Comparison of ENCODE assay signal across 9 cellular contexts in the genomic region with DNA sequence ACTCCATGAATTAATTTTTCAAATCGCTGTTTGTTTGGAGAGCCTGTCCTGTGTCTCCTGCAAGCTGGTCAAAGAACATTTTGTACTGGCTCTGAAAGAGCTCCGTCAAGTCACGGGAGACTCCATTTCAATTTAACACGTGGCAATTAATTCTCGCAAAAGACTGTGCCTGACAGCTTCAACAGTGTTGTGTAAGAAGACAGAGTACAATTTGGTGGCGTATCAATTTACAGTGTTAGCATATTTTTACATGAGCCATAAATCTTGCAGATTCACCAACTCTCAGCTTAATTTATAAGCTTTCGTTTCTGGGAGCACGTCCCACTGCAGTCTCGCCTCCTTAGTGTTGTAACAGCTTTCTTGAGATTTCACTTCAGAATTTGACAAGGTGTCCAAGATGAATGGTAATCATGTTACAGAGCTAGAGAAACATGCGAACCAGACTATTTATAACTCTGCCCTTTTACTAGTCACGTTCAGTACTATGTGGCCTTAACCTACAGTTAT.
DNase-seq lines count a peak whose midpoint lies in the region; ATAC-seq and TF ChIP-seq lines count a peak whose summit lies in the region.
"Had no signal": no experiment of that assay in that cellular context is flagged by ENCODE, and none has a peak within 500 bp of the region (broad histone marks: within the 10 kb centered on the region; RNA-seq: fewer than 3 reads in every experiment).

No MANE protein-coding gene starts in this region.

- no peak overlapping the region for H3K4me3 Mint-ChIP-seq in Caco-2 (ENCODE audit: unreplicated experiment)

- H3K9me3 Mint-ChIP-seq in Caco-2 (ENCODE audit: unreplicated experiment): no peaks in the 10 kb centered on the region

- CTCF ChIA-PET in Caco-2 (lab: Charles Lee): interaction anchor here (1.1 kb wide), 1 partner anchor 12 kb away, joined by 4 read pairs; no protein-coding TSS in a partner anchor

- H3K4me1 ChIP-seq in RWPE2 (ENCODE audit: insufficient read depth, poor library complexity, severe bottlenecking) (no peaks in the 10 kb centered on the region), heart left ventricle (peaks cover 0 to 5% (median 0%) of the 10 kb centered on the region in 12 donors), Caco-2 (no peaks in the 10 kb centered on the region)
- H3K4me1 ChIP-seq: Peyer's patch had no signal

- 59 to 66% (median 61%) methylated on average over 11 of the region's 11 CpGs for WGBS in heart left ventricle, 4 donors

- intact Hi-C loops in heart left ventricle (cut with DNase I) (no loop called here), Caco-2 (cut with micrococcal nuclease; ENCODE audit: unreplicated experiment) (no loop called here)

- no peak for TF ChIP-seq POLR2A in heart left ventricle (IDR thresholded peaks at IDR 0.05)

- POLR2A ChIA-PET in Caco-2 (lab: Charles Lee): no interaction called here

- no peak overlapping the region for H3K27ac Mint-ChIP-seq in Caco-2 (ENCODE audit: unreplicated experiment)

- TF ChIP-seq CTCF in RWPE2 (IDR thresholded peaks at IDR 0.05; ENCODE audit: poor library complexity, severe bottlenecking) (no peak), heart left ventricle (IDR thresholded peaks at IDR 0.05) (no peak), retinal pigment epithelial cell (conservative IDR thresholded peaks at IDR 0.05; ENCODE audit: low read depth, low read length) (no peak), Caco-2 (IDR thresholded peaks at IDR 0.05; ENCODE audit: insufficient read depth in 1 of 2, low read depth in 1 of 2, low read length in 1 of 2, severe bottlenecking in 1 of 2, unreplicated experiment in 1 of 2) (no peak)

- H3K27ac ChIP-seq in RWPE2 (ENCODE audit: poor library complexity, severe bottlenecking): no peak overlapping the region
- peak overlapping the region in 5 of 12 donors; percentile 5 to 67 (median 34) for H3K27ac ChIP-seq in heart left ventricle

- no peaks in the 10 kb centered on the region for H3K4me1 Mint-ChIP-seq in Caco-2 (ENCODE audit: low read depth, unreplicated experiment)

- no peaks in the 10 kb centered on the region for H3K9me3 ChIP-seq in RWPE2 (ENCODE audit: severe bottlenecking)
- H3K9me3 ChIP-seq in heart left ventricle: no peaks in the 10 kb centered on the region
- no peaks in the 10 kb centered on the region for H3K9me3 ChIP-seq in Caco-2
- H3K9me3 ChIP-seq: Peyer's patch had no signal

- no TSS peak for BruUV-seq in Caco-2 (replicated peaks; lab: Mats Ljungman, UMichigan)

- DNase-seq in COLO829 (ENCODE audit: low spot score) (peak; percentile 57), RWPE2 (ENCODE audit: low spot score) (no peak), heart left ventricle (no peak), retinal pigment epithelial cell (ENCODE audit: low read depth) (peak; percentile 55), Caco-2 (no peak), COR-L47 (lab: John Stamatoyannopoulos, UW) (no peak), NCI-H774 (lab: John Stamatoyannopoulos, UW) (no peak), NCI-H2196 (lab: John Stamatoyannopoulos, UW; ENCODE audit: unreplicated experiment) (no peak)
- DNase-seq: Peyer's patch had no signal

- H3K4me3 ChIP-seq in RWPE2 (ENCODE audit: severe bottlenecking) (no peak overlapping the region), heart left ventricle (no peak overlapping the region), retinal pigment epithelial cell (ENCODE audit: low read length) (peak overlapping the region; percentile 25), Caco-2 (ENCODE audit: low read depth, low read length) (no peak overlapping the region)
- H3K4me3 ChIP-seq: Peyer's patch had no signal

- H3K27me3 Mint-ChIP-seq in Caco-2 (ENCODE audit: insufficient read depth, unreplicated experiment): no peaks in the 10 kb centered on the region

- H3K27me3 ChIP-seq in RWPE2 (ENCODE audit: insufficient read depth, poor library complexity, severe bottlenecking) (no peaks in the 10 kb centered on the region), heart left ventricle (no peaks in the 10 kb centered on the region), Caco-2 (replicated peaks; ENCODE audit: control insufficient read depth, insufficient read depth, low read length) (no peaks in the 10 kb centered on the region)
- H3K27me3 ChIP-seq: Peyer's patch had no signal

- no peaks in the 10 kb centered on the region for H3K36me3 Mint-ChIP-seq in Caco-2 (ENCODE audit: insufficient read depth, unreplicated experiment)

- H3K36me3 ChIP-seq in RWPE2 (ENCODE audit: low read depth): no peaks in the 10 kb centered on the region
- no peaks in the 10 kb centered on the region for H3K36me3 ChIP-seq in heart left ventricle
- H3K36me3 ChIP-seq in Caco-2 (ENCODE audit: control insufficient read depth, insufficient read depth, low read length): no peaks in the 10 kb centered on the region
- H3K36me3 ChIP-seq: Peyer's patch had no signal

- ATAC-seq in RWPE2 (ENCODE audit: low read depth) (peak; percentile 58), heart left ventricle (peak; percentile 32 to 89 (median 78))

Comparison
In these comparisons a context has a peak if more than half of its experiments do, and no peak if none do; other contexts are left out.
1. DNase-seq: peak in COLO829 (single experiment) and retinal pigment epithelial cell (single experiment); none in RWPE2 (single experiment), heart left ventricle (0 of 5), Caco-2 (0 of 2), COR-L47 (single experiment), NCI-H774 (single experiment) and NCI-H2196 (single experiment).